In genomic region chr6:85865665-85866372, GRCh38 we compare ENCODE assay signal across 8 cellular contexts.
A peak's percentile ranks its signal among the peaks of the same experiment; 100 is the strongest.
DNase-seq lines count a peak whose midpoint lies in the region; ATAC-seq and TF ChIP-seq lines count a peak whose summit lies in the region.

No MANE protein-coding gene starts in this region.

- no peaks in the 10 kb centered on the region for H3K9me3 ChIP-seq in fibroblast of lung (ENCODE audit: control insufficient read depth, insufficient read depth, low read depth, low read length)

- no peaks in the 10 kb centered on the region for H4K20me1 ChIP-seq in fibroblast of lung (ENCODE audit: control insufficient read depth, extremely low read depth, insufficient read depth, low read length)

- no peak overlapping the region for H3K9ac ChIP-seq in fibroblast of lung (ENCODE audit: insufficient read depth, low read length)

- no peaks in the 10 kb centered on the region for H3K36me3 ChIP-seq in fibroblast of lung (ENCODE audit: control insufficient read depth, insufficient read depth, low read length)

- TF ChIP-seq CTCF in fibroblast of lung (conservative IDR thresholded peaks at IDR 0.05 in 1 of 2, IDR thresholded peaks at IDR 0.05 in 1 of 2; ENCODE audit: low read depth in 1 of 2, low read length in 2 of 2) = no peak

- peak; percentile 84 for DNase-seq in OCI-M1 (lab: John Stamatoyannopoulos, UW)
- peak; percentile 68 to 82 for DNase-seq in fibroblast of lung (ENCODE audit: low read depth in 2 of 2)
- no peak for DNase-seq in sciatic nerve (ENCODE audit: low spot score)
- DNase-seq in T1000 (lab: John Stamatoyannopoulos, UW) = no peak
- no peak for DNase-seq in SKM-1 treated with dmso at 0.1 percent for 144 hours (lab: John Stamatoyannopoulos, UW; ENCODE audit: unreplicated experiment)
- no peak for DNase-seq in SK-N-DZ (ENCODE audit: low spot score)

- H3K27me3 ChIP-seq in fibroblast of lung (ENCODE audit: control insufficient read depth, insufficient read depth, low read length) = no peaks in the 10 kb centered on the region

- H3K79me2 ChIP-seq in fibroblast of lung (ENCODE audit: control insufficient read depth, insufficient read depth, low read length) = no peaks in the 10 kb centered on the region

- peak overlapping the region; percentile 4 for H3K27ac ChIP-seq in fibroblast of lung (ENCODE audit: insufficient read depth, low read length)

- peak overlapping the region; percentile 71 for H3K4me2 ChIP-seq in fibroblast of lung (ENCODE audit: extremely low read depth, insufficient read depth, low read length)

- H3K4me3 ChIP-seq in fibroblast of lung (replicated peaks in 1 of 4; ENCODE audit: control extremely low read depth in 1 of 4, insufficient read depth in 1 of 4, low read depth in 3 of 4, low read length in 4 of 4) = peak overlapping the region; percentile 44 to 63 (median 50)

- peak; percentile 74 for ATAC-seq in GM18502 (IDR thresholded peaks at IDR 0.05; ENCODE audit: poor library complexity, unreplicated experiment)
- peak; percentile 62 for ATAC-seq in HG02588 (IDR thresholded peaks at IDR 0.05; ENCODE audit: unreplicated experiment)
- peak; percentile 60 for ATAC-seq in sciatic nerve

- H2AFZ ChIP-seq in fibroblast of lung (ENCODE audit: low read length) = peak overlapping the region; percentile 79

- intact Hi-C loops in sciatic nerve (cut with DNase I) = no loop called here

- H3K4me1 ChIP-seq in fibroblast of lung (ENCODE audit: control insufficient read depth, extremely low read depth, insufficient read depth, low read length) = no peaks in the 10 kb centered on the region

Comparison
In these comparisons a context has a peak if more than half of its experiments do, and no peak if none do; other contexts are left out.
1. DNase-seq: peak in OCI-M1 (single experiment) and fibroblast of lung (2 of 2); none in sciatic nerve (single experiment), T1000 (single experiment), SKM-1 treated with dmso at 0.1 percent for 144 hours (single experiment) and SK-N-DZ (single experiment).
2. Peak in every context shown above with its lines, with median percentiles within 50 percentile points of each other: ATAC-seq.